1 cellular context compared by ENCODE assay signal in genomic region chr6:15410126-15410391, GRCh38.
TF ChIP-seq lines count a peak whose summit lies in the region.

No MANE protein-coding gene starts in this region.

TF ChIP-seq in GM12878, 131 proteins besides CTCF, POLR2A, EP300 and RAD21 (continued from another document):
- no peak for TF ChIP-seq BCL3 (IDR thresholded peaks at IDR 0.05; ENCODE audit: borderline replicate concordance, insufficient read depth, low read depth, low read length, poor library complexity, severe bottlenecking)
- no peak for TF ChIP-seq MYC (IDR thresholded peaks at IDR 0.05; ENCODE audit: insufficient read depth, insufficient read length, insufficient replicate concordance, low read length, severe bottlenecking)
- no peak for TF ChIP-seq ATF3 (IDR thresholded peaks at IDR 0.05; ENCODE audit: borderline replicate concordance, extremely low read depth, low read depth, low read length)
TF ChIP-seq in GM12878: peak in this region for 0.
